ENCODE assay signal across 8 cellular contexts in the genomic region with DNA sequence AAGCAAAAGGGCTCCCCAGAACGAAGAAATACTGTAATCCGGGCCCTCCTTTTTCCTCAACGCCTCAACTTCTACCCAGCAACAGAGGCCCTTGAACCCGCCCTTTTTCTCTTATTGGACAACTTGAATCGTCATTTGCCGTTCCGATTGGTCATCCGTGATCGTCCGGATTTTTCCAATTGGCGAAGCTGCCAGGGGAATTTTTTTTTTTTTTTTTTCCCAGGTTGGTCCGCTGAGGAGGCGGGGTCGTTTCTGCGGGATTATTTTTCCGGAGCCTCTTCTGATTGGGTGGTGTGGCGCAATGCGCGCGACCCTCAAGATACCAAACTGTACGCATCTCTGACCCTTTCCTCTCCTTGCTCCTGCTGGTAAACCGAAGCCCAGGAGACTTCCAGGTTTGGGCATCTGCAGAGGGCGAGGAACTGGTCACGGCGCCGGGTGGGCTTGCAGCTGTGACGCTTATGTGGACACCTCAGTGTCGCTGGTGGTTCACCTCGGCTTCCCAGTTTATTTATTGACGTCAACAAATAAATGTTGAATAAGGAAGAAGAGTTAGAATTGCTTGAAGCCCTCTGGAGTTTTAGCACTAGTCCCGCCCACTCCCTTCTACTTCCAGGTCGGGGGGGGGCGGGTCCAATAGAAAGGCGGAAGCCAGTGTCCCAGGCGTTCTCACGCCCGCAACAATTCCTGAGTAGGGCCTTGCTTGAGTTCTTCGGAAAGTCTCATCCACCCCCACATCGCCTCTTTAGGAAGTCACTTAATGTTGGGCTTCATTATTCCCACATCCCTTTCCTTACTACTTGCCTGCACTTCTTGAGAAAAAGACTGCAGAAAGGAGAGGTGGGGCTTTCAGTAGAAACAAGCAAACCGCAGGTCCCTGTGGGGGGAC. TPM values are rescaled to one million over a fixed set of nuclear protein-coding genes. Genes with fewer than 3 reads are reported as not detected.
DNase-seq lines count a peak whose midpoint lies in the region; TF ChIP-seq lines count a peak whose summit lies in the region.

A gene with protein sequence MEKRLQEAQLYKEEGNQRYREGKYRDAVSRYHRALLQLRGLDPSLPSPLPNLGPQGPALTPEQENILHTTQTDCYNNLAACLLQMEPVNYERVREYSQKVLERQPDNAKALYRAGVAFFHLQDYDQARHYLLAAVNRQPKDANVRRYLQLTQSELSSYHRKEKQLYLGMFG (plus strand): TSS at position 654 of the 889 bp plus-strand sequence. CDS start 363 bp downstream, outside the sequence.

- DNase-seq in HAP-1 (ENCODE audit: low spot score in 2 of 2), result peak; percentile 94 to 98
- DNase-seq in MM.1S, result peak; percentile 98
- DNase-seq in SIG-M5 (lab: John Stamatoyannopoulos, UW), result peak; percentile 88
- peak; percentile 37 for DNase-seq in activated gamma-delta T cell (lab: John Stamatoyannopoulos, UW)
- peak; percentile 99 for DNase-seq in fibroblast of villous mesenchyme (ENCODE audit: low read depth)
- peak; percentile 90 for DNase-seq in stomach

- TF ChIP-seq EP300 in neural cell (conservative IDR thresholded peaks at IDR 0.05; ENCODE audit: poor library complexity, severe bottlenecking) (peak; percentile 21), stomach (IDR thresholded peaks at IDR 0.05) (no peak)

- no peak for TF ChIP-seq CTCF in MM.1S (IDR thresholded peaks at IDR 0.05; ENCODE audit: low read length)
- no peak for TF ChIP-seq CTCF in fibroblast of villous mesenchyme (IDR thresholded peaks at IDR 0.05; ENCODE audit: insufficient read depth, low read depth, low read length)
- TF ChIP-seq CTCF in neural cell (IDR thresholded peaks at IDR 0.05; ENCODE audit: poor library complexity, severe bottlenecking), result no peak
- TF ChIP-seq CTCF in stomach (IDR thresholded peaks at IDR 0.05), result no peak

- peaks cover 79% of the 10 kb centered on the region for H3K79me2 ChIP-seq in MM.1S (ENCODE audit: low read length)
- peaks cover 45% of the 10 kb centered on the region for H3K79me2 ChIP-seq in neural cell (replicated peaks; ENCODE audit: insufficient read depth, low read length)

- H3K9ac ChIP-seq in ES-I3 (ENCODE audit: low read depth, low read length) (peak within 1 kb of the TSS; percentile 69), MM.1S (ENCODE audit: low read length) (peak within 1 kb of the TSS; percentile 92), neural cell (ENCODE audit: low read length) (peak within 1 kb of the TSS; percentile 75)

- H4K20me1 ChIP-seq in MM.1S (ENCODE audit: insufficient read depth, low read length), result peaks cover 10% of the 10 kb centered on the region; the same call in 1 of the 2 replicates
- peaks cover 3% of the 10 kb centered on the region for H4K20me1 ChIP-seq in neural cell (ENCODE audit: insufficient read depth)

- H3K9me3 ChIP-seq in ES-I3 (ENCODE audit: control insufficient read depth, insufficient read depth, low read length), result no peaks in the 10 kb centered on the region
- no peaks in the 10 kb centered on the region for H3K9me3 ChIP-seq in HAP-1
- H3K9me3 ChIP-seq in MM.1S (replicated peaks; ENCODE audit: insufficient read depth, low read length), result no peaks in the 10 kb centered on the region
- no peaks in the 10 kb centered on the region for H3K9me3 ChIP-seq in neural cell (ENCODE audit: low read length)
- no peaks in the 10 kb centered on the region for H3K9me3 ChIP-seq in stomach

- peak; percentile 28 for TF ChIP-seq RAD21 in neural cell (conservative IDR thresholded peaks at IDR 0.05)

- H3F3A ChIP-seq in MM.1S (ENCODE audit: insufficient read depth, low read length), result peaks cover 25% of the 10 kb centered on the region
- peaks cover 5% of the 10 kb centered on the region for H3F3A ChIP-seq in neural cell (ENCODE audit: insufficient read depth, low read length, poor library complexity, severe bottlenecking)

- H3K4me3 ChIP-seq in HAP-1 (peak within 1 kb of the TSS; percentile 57), MM.1S (ENCODE audit: low read length) (peak within 1 kb of the TSS; percentile 93), fibroblast of villous mesenchyme (ENCODE audit: low read depth, low read length) (peak within 1 kb of the TSS; percentile 91), neural cell (ENCODE audit: low read length) (peak within 1 kb of the TSS; percentile 83), stomach (peak within 1 kb of the TSS; percentile 88 to 99 (median 93))

- H3K4me1 ChIP-seq in ES-I3 (ENCODE audit: insufficient read depth, low read length), result no peaks in the 10 kb centered on the region; the same call in 1 of the 2 replicates
- H3K4me1 ChIP-seq in HAP-1, result peaks cover 9% of the 10 kb centered on the region
- peaks cover 14% of the 10 kb centered on the region for H3K4me1 ChIP-seq in MM.1S (ENCODE audit: low read length)
- H3K4me1 ChIP-seq in stomach, result peaks cover 35 to 72% (median 56%) of the 10 kb centered on the region in 4 donors

- H3K4me2 ChIP-seq in MM.1S (ENCODE audit: low read depth, low read length) (peak within 1 kb of the TSS; percentile 65), neural cell (ENCODE audit: low read length) (peak within 1 kb of the TSS; percentile 94)

- H2AFZ ChIP-seq in MM.1S (ENCODE audit: low read length), result peak within 1 kb of the TSS; percentile 87
- H2AFZ ChIP-seq in neural cell (ENCODE audit: low read depth, low read length), result peak within 1 kb of the TSS; percentile 81

- peak in 1 of 4 donors; percentile 21 for TF ChIP-seq POLR2A in stomach (IDR thresholded peaks at IDR 0.05)

- in situ Hi-C loops in HAP-1 (cut with MboI; ENCODE audit: low sequenced_read_pairs), result loop anchor here (10.0 kb wide), 1 partner anchor 147 kb away; no protein-coding TSS in a partner anchor

- H3K27me3 ChIP-seq in HAP-1 (ENCODE audit: low read depth) (no peaks in the 10 kb centered on the region), MM.1S (replicated peaks; ENCODE audit: insufficient read depth, low read length) (no peaks in the 10 kb centered on the region), neural cell (ENCODE audit: insufficient read depth, low read depth, low read length) (no peaks in the 10 kb centered on the region), stomach (no peaks in the 10 kb centered on the region)

- H3K9me2 ChIP-seq in MM.1S (replicated peaks; ENCODE audit: insufficient read depth, low read length), result no peaks in the 10 kb centered on the region
- no peaks in the 10 kb centered on the region for H3K9me2 ChIP-seq in neural cell (ENCODE audit: insufficient read depth, low read length)

- WGBS in stomach, 5 donors, result 0 to 1% (median 0%) methylated on average over 40 of the region's 40 CpGs

- intact Hi-C loops in stomach (cut with DNase I; ENCODE audit: low total_unique reads), result no loop called here

- H3K27ac ChIP-seq in MM.1S (ENCODE audit: low read length), result peak within 1 kb of the TSS; percentile 92
- peak within 1 kb of the TSS; percentile 93 for H3K27ac ChIP-seq in neural cell (ENCODE audit: low read length)
- H3K27ac ChIP-seq in stomach, result peak within 1 kb of the TSS; percentile 90 to 99 (median 95)

- peaks cover 11% of the 10 kb centered on the region for H3K36me3 ChIP-seq in ES-I3 (ENCODE audit: insufficient read depth, low read length)
- H3K36me3 ChIP-seq in HAP-1 (replicated peaks), result peaks cover 43% of the 10 kb centered on the region
- H3K36me3 ChIP-seq in MM.1S (replicated peaks; ENCODE audit: insufficient read depth, low read length), result peaks cover 13% of the 10 kb centered on the region
- H3K36me3 ChIP-seq in neural cell (ENCODE audit: insufficient read depth, low read length), result no peaks in the 10 kb centered on the region
- peaks cover 14 to 35% (median 29%) of the 10 kb centered on the region in 4 donors for H3K36me3 ChIP-seq in stomach

TF ChIP-seq in neural cell, 6 proteins besides CTCF, POLR2A, EP300 and RAD21:
- TF ChIP-seq, protein P1, sequence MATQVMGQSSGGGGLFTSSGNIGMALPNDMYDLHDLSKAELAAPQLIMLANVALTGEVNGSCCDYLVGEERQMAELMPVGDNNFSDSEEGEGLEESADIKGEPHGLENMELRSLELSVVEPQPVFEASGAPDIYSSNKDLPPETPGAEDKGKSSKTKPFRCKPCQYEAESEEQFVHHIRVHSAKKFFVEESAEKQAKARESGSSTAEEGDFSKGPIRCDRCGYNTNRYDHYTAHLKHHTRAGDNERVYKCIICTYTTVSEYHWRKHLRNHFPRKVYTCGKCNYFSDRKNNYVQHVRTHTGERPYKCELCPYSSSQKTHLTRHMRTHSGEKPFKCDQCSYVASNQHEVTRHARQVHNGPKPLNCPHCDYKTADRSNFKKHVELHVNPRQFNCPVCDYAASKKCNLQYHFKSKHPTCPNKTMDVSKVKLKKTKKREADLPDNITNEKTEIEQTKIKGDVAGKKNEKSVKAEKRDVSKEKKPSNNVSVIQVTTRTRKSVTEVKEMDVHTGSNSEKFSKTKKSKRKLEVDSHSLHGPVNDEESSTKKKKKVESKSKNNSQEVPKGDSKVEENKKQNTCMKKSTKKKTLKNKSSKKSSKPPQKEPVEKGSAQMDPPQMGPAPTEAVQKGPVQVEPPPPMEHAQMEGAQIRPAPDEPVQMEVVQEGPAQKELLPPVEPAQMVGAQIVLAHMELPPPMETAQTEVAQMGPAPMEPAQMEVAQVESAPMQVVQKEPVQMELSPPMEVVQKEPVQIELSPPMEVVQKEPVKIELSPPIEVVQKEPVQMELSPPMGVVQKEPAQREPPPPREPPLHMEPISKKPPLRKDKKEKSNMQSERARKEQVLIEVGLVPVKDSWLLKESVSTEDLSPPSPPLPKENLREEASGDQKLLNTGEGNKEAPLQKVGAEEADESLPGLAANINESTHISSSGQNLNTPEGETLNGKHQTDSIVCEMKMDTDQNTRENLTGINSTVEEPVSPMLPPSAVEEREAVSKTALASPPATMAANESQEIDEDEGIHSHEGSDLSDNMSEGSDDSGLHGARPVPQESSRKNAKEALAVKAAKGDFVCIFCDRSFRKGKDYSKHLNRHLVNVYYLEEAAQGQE (IDR thresholded peaks at IDR 0.05; ENCODE audit: borderline replicate concordance), result no peak
- TF ChIP-seq MXI1 (conservative IDR thresholded peaks at IDR 0.05; ENCODE audit: poor library complexity, severe bottlenecking) (peak; percentile 87), POLR2AphosphoS5 (IDR thresholded peaks at IDR 0.05) (peak; percentile 70), TAF1 (IDR thresholded peaks at IDR 0.05; ENCODE audit: low read depth) (no peak), SMC3 (conservative IDR thresholded peaks at IDR 0.05; ENCODE audit: poor library complexity) (no peak), EZH2 (IDR thresholded peaks at IDR 0.05; ENCODE audit: borderline replicate concordance, insufficient read depth, low read length, poor library complexity, severe bottlenecking) (no peak)
TF ChIP-seq in neural cell: peak in this region for 2.

RNA-seq across cellular contexts. Expression of the gene that starts here (rescaled TPM):
- total RNA-seq in fibroblast of villous mesenchyme (28.0 and 36.7 TPM in 2 replicates), stomach (10 to 100 TPM in 1 of 5 donors, 1 to 10 TPM in 3, under 1 TPM in 1; 0.89 to 26.6 (median 8.2) TPM)
- polyA plus RNA-seq in neural cell (48.6 and 55.2 TPM in 2 replicates), stomach (10 to 100 TPM; 16.6 to 33.6 (median 26.0) TPM)
- polyA minus RNA-seq in neural cell, result 40.4 and 50.6 TPM in 2 replicates

Comparison
In these comparisons a context has a peak if more than half of its experiments do, and no peak if none do; other contexts are left out.
1. Peak in every context shown above with its lines: DNase-seq, H3K4me3 ChIP-seq and H3K27ac ChIP-seq.
2. DNase-seq: peak in every context shown above with its lines; median percentile 99 in fibroblast of villous mesenchyme; 98 in MM.1S; 96 in HAP-1; 90 in stomach; 88 in SIG-M5; 37 in activated gamma-delta T cell.